7 cellular contexts compared by ENCODE assay signal in the genomic region with DNA sequence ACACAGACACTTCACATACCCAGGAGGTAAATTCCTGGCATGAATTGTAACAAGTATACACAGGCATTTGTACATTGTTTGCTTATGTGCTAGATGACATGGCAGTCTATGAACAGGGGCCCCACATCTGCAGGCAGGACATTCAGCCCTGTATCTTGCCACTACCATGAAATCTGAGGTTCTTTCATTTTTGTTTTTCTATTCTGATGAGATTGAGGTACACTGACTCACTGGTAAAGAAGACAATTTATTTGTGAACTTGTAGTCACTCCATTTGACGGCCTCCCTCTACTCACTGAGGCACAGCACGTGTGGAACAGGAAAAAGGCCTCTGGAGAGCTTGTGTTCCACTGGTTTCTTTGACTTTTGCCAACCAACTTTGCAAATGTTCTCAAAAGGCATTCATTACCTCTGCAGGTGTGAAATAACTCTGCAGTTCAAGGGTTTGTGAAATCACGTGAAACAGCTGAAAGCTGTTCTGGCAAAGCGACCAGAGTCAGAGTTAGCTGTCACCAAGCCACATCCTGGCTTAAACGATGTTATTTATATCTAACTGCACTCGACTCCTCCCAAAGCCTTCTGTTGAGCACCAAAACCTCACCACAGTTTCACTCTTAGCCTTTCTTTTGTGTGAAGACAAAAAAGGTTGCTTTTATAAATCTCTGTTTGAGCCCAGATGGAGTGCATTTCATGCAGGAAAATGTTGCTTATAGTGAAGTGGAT.
A peak's percentile ranks its signal among the peaks of the same experiment; 100 is the strongest.
DNase-seq lines count a peak whose midpoint lies in the region; ATAC-seq and TF ChIP-seq lines count a peak whose summit lies in the region.

No MANE protein-coding gene starts in this region.

- ATAC-seq in HG03039 (IDR thresholded peaks at IDR 0.05; ENCODE audit: unreplicated experiment): peak; percentile 96
- ATAC-seq in body of pancreas: peak; percentile 27

- no peaks in the 10 kb centered on the region for H3K79me2 ChIP-seq in SU-DHL-6 (ENCODE audit: insufficient read depth, low read length)

- H2AFZ ChIP-seq in SU-DHL-6 (ENCODE audit: low read depth, low read length, severe bottlenecking): peak overlapping the region; percentile 68

- H3K4me2 ChIP-seq in SU-DHL-6 (ENCODE audit: low read depth, low read length, poor library complexity, severe bottlenecking): peak overlapping the region; percentile 57

- no peaks in the 10 kb centered on the region for H3K9me2 ChIP-seq in SU-DHL-6 (replicated peaks; ENCODE audit: insufficient read depth, low read length)

- no peaks in the 10 kb centered on the region for H4K20me1 ChIP-seq in SU-DHL-6 (ENCODE audit: low read depth, low read length)

- H3K9me3 ChIP-seq in SU-DHL-6 (ENCODE audit: insufficient read depth, low read length) (no peaks in the 10 kb centered on the region), body of pancreas (no peaks in the 10 kb centered on the region), esophagus muscularis mucosa (no peaks in the 10 kb centered on the region)

- H3K27me3 ChIP-seq in SU-DHL-6 (ENCODE audit: low read length) (no peaks in the 10 kb centered on the region), body of pancreas (no peaks in the 10 kb centered on the region), esophagus muscularis mucosa (no peaks in the 10 kb centered on the region)

- H3K27ac ChIP-seq in SU-DHL-6 (ENCODE audit: low read depth, low read length) (peak overlapping the region; percentile 96), body of pancreas (no peak overlapping the region), esophagus muscularis mucosa (replicated peaks in 1 of 4) (no peak overlapping the region)

- no peak for TF ChIP-seq EP300 in esophagus muscularis mucosa (IDR thresholded peaks at IDR 0.05)

- peak overlapping the region; percentile 47 for H3K9ac ChIP-seq in SU-DHL-6 (ENCODE audit: low read length)

- H3K4me1 ChIP-seq in body of pancreas: peaks cover 7% of the 10 kb centered on the region
- H3K4me1 ChIP-seq in esophagus muscularis mucosa: peaks cover 0 to 5% (median 0%) of the 10 kb centered on the region in 4 donors

- peaks cover 15% of the 10 kb centered on the region for H3F3A ChIP-seq in SU-DHL-6 (ENCODE audit: insufficient read depth)

- H3K4me3 ChIP-seq in SU-DHL-6 (ENCODE audit: insufficient read depth, low read length, poor library complexity, severe bottlenecking) (peak overlapping the region; percentile 13), body of pancreas (no peak overlapping the region), esophagus muscularis mucosa (no peak overlapping the region)

- TF ChIP-seq CTCF in SU-DHL-6 (IDR thresholded peaks at IDR 0.05; ENCODE audit: insufficient read depth, low read length, poor library complexity, severe bottlenecking) (no peak), body of pancreas (IDR thresholded peaks at IDR 0.05) (no peak), esophagus muscularis mucosa (IDR thresholded peaks at IDR 0.05) (no peak)

- DNase-seq in GM19238 (ENCODE audit: insufficient read length, low spot score): peak; percentile 44
- peak in 3 of 4 donors; percentile 7 to 41 (median 15) for DNase-seq in body of pancreas
- peak; percentile 30 to 35 for DNase-seq in stimulated activated CD4-positive, alpha-beta T cell treated with anti-CD3 and anti-CD28 coated beads, Interleukin-2, amount 100 ng/mL, for 48 hours
- DNase-seq in DMS 273 treated with DMSO at 0.1 percent for 48 hours (lab: John Stamatoyannopoulos, UW): no peak
- no peak for DNase-seq in esophagus muscularis mucosa (ENCODE audit: extremely low spot score)

- H3K36me3 ChIP-seq in SU-DHL-6 (ENCODE audit: low read length) (no peaks in the 10 kb centered on the region), body of pancreas (replicated peaks in 1 of 2; ENCODE audit: insufficient read depth in 1 of 2, low read depth in 2 of 2) (no peaks in the 10 kb centered on the region), esophagus muscularis mucosa (no peaks in the 10 kb centered on the region)

- 30 to 58% methylated on average over 6 of the region's 6 CpGs for WGBS in body of pancreas, 2 donors
- 38% methylated on average over 6 of the region's 6 CpGs for WGBS in esophagus muscularis mucosa

- TF ChIP-seq POLR2A in body of pancreas (IDR thresholded peaks at IDR 0.05): no peak
- no peak for TF ChIP-seq POLR2A in esophagus muscularis mucosa (IDR thresholded peaks at IDR 0.05; ENCODE audit: low read depth)

- intact Hi-C loops in body of pancreas (cut with DNase I): no loop called here
- intact Hi-C loops in esophagus muscularis mucosa (cut with DNase I): no loop called here

Comparison
In these comparisons a context has a peak if more than half of its experiments do, and no peak if none do; other contexts are left out.
1. DNase-seq: peak in GM19238 (single experiment), body of pancreas (3 of 4) and stimulated activated CD4-positive, alpha-beta T cell treated with anti-CD3 and anti-CD28 coated beads, Interleukin-2, amount 100 ng/mL, for 48 hours (2 of 2); none in DMS 273 treated with DMSO at 0.1 percent for 48 hours (single experiment) and esophagus muscularis mucosa (single experiment).